In genomic region chr1:229397762-229398161, GRCh38 we compare ENCODE assay signal across 20 cellular contexts. TPM values are rescaled to one million over a fixed set of nuclear protein-coding genes. Genes with fewer than 3 reads are reported as not detected.
"Had no signal": no experiment of that assay in that cellular context is flagged by ENCODE, and none has a peak within 500 bp of the region (broad histone marks: within the 10 kb centered on the region; RNA-seq: fewer than 3 reads in every experiment).

No MANE protein-coding gene starts in this region.

- H3K27me3 ChIP-seq: testis, vagina had no signal

- H3K4me3 ChIP-seq: esophagus squamous epithelium, gastroesophageal sphincter, mucosa of descending colon, spleen, testis, tibial nerve, upper lobe of right lung, vagina had no signal

- H3K36me3 ChIP-seq: esophagus squamous epithelium, gastroesophageal sphincter, spleen, tibial nerve, upper lobe of right lung, vagina had no signal

- H3K27ac ChIP-seq: esophagus squamous epithelium, gastroesophageal sphincter, spleen, testis, tibial nerve, upper lobe of right lung, vagina had no signal

- DNase-seq: esophagus squamous epithelium; foreskin fibroblast; glutamatergic neuron; islet precursor cell; mammary epithelial cell; mucosa of descending colon; naive thymus-derived CD8-positive, alpha-beta T cell; posterior cingulate gyrus; spleen; stimulated activated CD4-positive, alpha-beta T cell treated with anti-CD3 and anti-CD28 coated beads, Interleukin-15, amount 100 ng/mL, for 24 hours; stimulated activated CD4-positive, alpha-beta T cell treated with anti-CD3 and anti-CD28 coated beads, Interleukin-1b, Interleukin-23, amount 100 ng/mL, for 48 hours; stimulated activated CD4-positive, alpha-beta T cell treated with anti-CD3 and anti-CD28 coated beads, Interleukin-4, amount 100 ng/mL, for 24 hours; testis; upper lobe of right lung had no signal

- H3K4me1 ChIP-seq: esophagus squamous epithelium, gastroesophageal sphincter, spleen, testis, tibial nerve, upper lobe of right lung, vagina had no signal

- ATAC-seq: gastroesophageal sphincter; left lobe of liver; mucosa of descending colon; naive thymus-derived CD8-positive, alpha-beta T cell; sciatic nerve; stimulated activated memory B cell treated with anti-CD40 and anti-IgM and Interleukin-4, amounts not matched to agents 10 μg/mL and 1 μg/mL and 100 μg/mL, for 72 hours; upper lobe of right lung had no signal

- H3K9me3 ChIP-seq: esophagus squamous epithelium, gastroesophageal sphincter, mucosa of descending colon, spleen, testis, tibial nerve, upper lobe of right lung, vagina had no signal

RNA-seq across cellular contexts. Expression of gene ACTA1, which starts 36.1 kb away (rescaled TPM):
- polyA plus RNA-seq: mammary epithelial cell; naive thymus-derived CD8-positive, alpha-beta T cell had no signal
